ENCODE assay signal across 29 cellular contexts in genomic region chr5:43900974-43901373, GRCh38.
"Had no signal": no experiment of that assay in that cellular context is flagged by ENCODE, and none has a peak within 500 bp of the region (broad histone marks: within the 10 kb centered on the region; RNA-seq: fewer than 3 reads in every experiment).

No MANE protein-coding gene starts in this region.

- H3K36me3 ChIP-seq: neutrophil, pancreas, prostate gland, spleen, suprapubic skin, tibial artery, transverse colon, upper lobe of right lung, uterus had no signal

- H3K4me3 Mint-ChIP-seq: naive B cell; natural killer cell; nephron; stimulated activated memory B cell treated with anti-CD40 and anti-IgM and Interleukin-4, amounts not matched to agents 10 μg/mL and 1 μg/mL and 100 μg/mL, for 72 hours; stimulated activated naive CD8-positive, alpha-beta T cell treated with anti-CD3 and anti-CD28 coated beads, Interleukin-15, amount 100 ng/mL, for 72 hours; type B pancreatic cell had no signal

- H3K36me3 Mint-ChIP-seq: naive B cell; natural killer cell; stimulated activated memory B cell treated with anti-CD40 and anti-IgM and Interleukin-4, amounts not matched to agents 10 μg/mL and 1 μg/mL and 100 μg/mL, for 72 hours; type B pancreatic cell had no signal

- H3K27me3 Mint-ChIP-seq: naive B cell; stimulated activated memory B cell treated with anti-CD40 and anti-IgM and Interleukin-4, amounts not matched to agents 10 μg/mL and 1 μg/mL and 100 μg/mL, for 72 hours; stimulated activated naive CD8-positive, alpha-beta T cell treated with anti-CD3 and anti-CD28 coated beads, Interleukin-15, amount 100 ng/mL, for 72 hours; type B pancreatic cell had no signal

- H3K4me1 ChIP-seq: pancreas, prostate gland, spleen, suprapubic skin, testis, tibial artery, transverse colon, upper lobe of right lung, uterus had no signal

- H3K9me3 Mint-ChIP-seq: nephron; stimulated activated naive CD8-positive, alpha-beta T cell treated with anti-CD3 and anti-CD28 coated beads, Interleukin-15, amount 100 ng/mL, for 72 hours; type B pancreatic cell had no signal

- ATAC-seq: natural killer cell; pancreas; right cardiac atrium; sciatic nerve; stimulated activated memory B cell treated with anti-CD40 and anti-IgM and Interleukin-4, amounts not matched to agents 10 μg/mL and 1 μg/mL and 100 μg/mL, for 72 hours; stimulated activated naive CD8-positive, alpha-beta T cell treated with anti-CD3 and anti-CD28 coated beads, Interleukin-15, amount 100 ng/mL, for 72 hours; stimulated activated naive CD8-positive, alpha-beta T cell treated with anti-CD3 and anti-CD28 coated beads, Interleukin-15, Interleukin-2, amounts not matched to agents 100 U/mL and 50 U/mL, for 24 hours; upper lobe of right lung had no signal

- H3K4me2 ChIP-seq: smooth muscle cell had no signal

- H3K4me3 ChIP-seq: pancreas, prostate gland, skin epidermis, smooth muscle cell, spleen, suprapubic skin, testis, tibial artery, transverse colon, upper lobe of right lung, uterus had no signal

- DNase-seq: naive B cell; natural killer cell; nucleus accumbens; pancreas; right cardiac atrium; spleen; stimulated activated CD4-positive, alpha-beta T cell treated with anti-CD3 and anti-CD28 coated beads, Interleukin-12 subunit alpha, Interleukin-12 subunit beta, amount 100 ng/mL, for 4 hours; stimulated activated CD4-positive, alpha-beta T cell treated with anti-CD3 and anti-CD28 coated beads, Interleukin-1b, Interleukin-23, amount 100 ng/mL, for 48 hours; stimulated activated CD4-positive, alpha-beta T cell treated with anti-CD3 and anti-CD28 coated beads, Interleukin-4, amount 100 ng/mL, for 1 hour; stimulated activated CD4-positive, alpha-beta T cell treated with anti-CD3 and anti-CD28 coated beads, Interleukin-4, amount 100 ng/mL, for 4 hours; stimulated activated CD8-positive, alpha-beta memory T cell treated with anti-CD3 and anti-CD28 coated beads, Interleukin-4, amount 100 ng/mL, for 48 hours; stimulated activated naive CD4-positive, alpha-beta T cell; stimulated activated naive CD8-positive, alpha-beta T cell treated with anti-CD3 and anti-CD28 coated beads, Interleukin-15, amount 100 ng/mL, for 72 hours; stimulated activated naive CD8-positive, alpha-beta T cell treated with anti-CD3 and anti-CD28 coated beads, Interleukin-15, Interleukin-2, amounts not matched to agents 100 U/mL and 50 U/mL, for 24 hours; substantia nigra; testis; tibial artery; transverse colon; upper lobe of right lung; uterus had no signal

- H3K4me1 Mint-ChIP-seq: naive B cell; natural killer cell; nephron; stimulated activated memory B cell treated with anti-CD40 and anti-IgM and Interleukin-4, amounts not matched to agents 10 μg/mL and 1 μg/mL and 100 μg/mL, for 72 hours; stimulated activated naive CD8-positive, alpha-beta T cell treated with anti-CD3 and anti-CD28 coated beads, Interleukin-15, amount 100 ng/mL, for 72 hours had no signal

- H3K9me3 ChIP-seq: neutrophil, pancreas, prostate gland, spleen, suprapubic skin, testis, tibial artery, transverse colon, upper lobe of right lung, uterus had no signal

- H3K27ac ChIP-seq: neutrophil, pancreas, prostate gland, skin epidermis, spleen, suprapubic skin, testis, tibial artery, transverse colon, upper lobe of right lung, uterus had no signal

- H3K27ac Mint-ChIP-seq: naive B cell; natural killer cell; nephron; stimulated activated memory B cell treated with anti-CD40 and anti-IgM and Interleukin-4, amounts not matched to agents 10 μg/mL and 1 μg/mL and 100 μg/mL, for 72 hours; type B pancreatic cell had no signal

- H3K27me3 ChIP-seq: neutrophil, pancreas, spleen, suprapubic skin, testis, tibial artery, transverse colon, upper lobe of right lung, uterus had no signal
